In the genomic region with DNA sequence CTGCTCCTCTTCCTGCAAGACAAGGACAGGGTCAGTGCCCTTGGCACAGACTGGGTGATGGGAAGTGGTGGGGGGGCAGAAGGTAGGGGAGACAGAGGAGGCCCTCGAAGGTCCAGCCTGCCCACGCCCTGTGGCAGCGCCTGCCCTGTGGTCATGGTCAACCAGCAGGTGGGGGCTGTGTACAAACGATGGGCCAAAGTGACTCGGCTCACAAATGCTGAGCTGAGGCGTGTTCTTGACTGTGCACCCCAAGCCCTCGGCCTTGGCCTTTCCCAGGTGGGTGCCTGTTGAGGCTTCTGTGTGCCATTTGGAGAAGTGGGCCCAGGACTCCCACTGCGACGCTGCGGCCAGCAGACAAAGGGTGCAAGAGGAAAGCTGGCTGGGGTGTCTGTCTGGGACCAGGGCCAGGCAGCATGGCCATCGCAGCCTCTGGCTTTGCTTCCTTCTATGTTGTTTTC, we compare ENCODE assay signal across 10 cellular contexts. TPM values are rescaled to one million over a fixed set of nuclear protein-coding genes. Genes with fewer than 3 reads are reported as not detected.
DNase-seq lines count a peak whose midpoint lies in the region; ATAC-seq, FAIRE-seq and TF ChIP-seq lines count a peak whose summit lies in the region.
"Had no signal": no experiment of that assay in that cellular context is flagged by ENCODE, and none has a peak within 500 bp of the region (broad histone marks: within the 10 kb centered on the region; RNA-seq: fewer than 3 reads in every experiment).

No MANE protein-coding gene starts in this region.

- H3K4me1 Mint-ChIP-seq in MCF 10A (ENCODE audit: insufficient read depth, unreplicated experiment): peaks cover 8% of the 10 kb centered on the region

- TF ChIP-seq EP300 in A549 (IDR thresholded peaks at IDR 0.05): no peak

- TF ChIP-seq CTCF in A549 (IDR thresholded peaks at IDR 0.05) (0 out of 3 replicates have a peak, but pooled peaks have one; percentile 7), MCF 10A (IDR thresholded peaks at IDR 0.05; ENCODE audit: unreplicated experiment) (no peak)

- CTCF ChIA-PET in A549 (lab: Yijun Ruan, JAX): interaction anchor here (0.6 to 20.1 kb wide), 9 partner anchors 10 to 625 kb away, joined by 3 to 456 read pairs (median 3); a partner anchor contains a TSS
- CTCF ChIA-PET in MCF 10A (lab: Yijun Ruan, JAX): interaction anchor here (1.4 kb wide), 1 partner anchor 26 kb away, joined by 3 read pairs; no protein-coding TSS in a partner anchor

- H3K4me3 ChIP-seq in A549 (no peak overlapping the region), mucosa of rectum (ENCODE audit: low read length in 2 of 2) (no peak overlapping the region)

- H3K36me3 ChIP-seq in mucosa of rectum (ENCODE audit: control insufficient read depth in 2 of 2, insufficient read depth in 2 of 2, low read length in 2 of 2): peaks cover 0 to under 1% of the 10 kb centered on the region in 2 donors

- H3K4me1 ChIP-seq in A549 (peaks cover 19% of the 10 kb centered on the region), mucosa of rectum (ENCODE audit: control insufficient read depth in 2 of 2, insufficient read depth in 2 of 2, low read length in 2 of 2) (peaks cover 9% of the 10 kb centered on the region in 2 donors)

- H3K27me3 ChIP-seq in mucosa of rectum (ENCODE audit: control insufficient read depth in 2 of 2, insufficient read depth in 2 of 2, low read length in 2 of 2): peaks cover 0 to 6% of the 10 kb centered on the region in 2 donors

- BruUV-seq in MCF 10A (replicated peaks; lab: Mats Ljungman, UMichigan): no TSS peak

- H3K27ac ChIP-seq in A549 (peak overlapping the region; percentile 55 to 82), mucosa of rectum (ENCODE audit: low read depth in 2 of 2, low read length in 2 of 2) (peak overlapping the region; percentile 78 to 79)

- TF ChIP-seq RAD21 in A549 (conservative IDR thresholded peaks at IDR 0.05 in 1 of 2, IDR thresholded peaks at IDR 0.05 in 1 of 2): peak in 1 of 2 experiments; percentile 14; a peak in 2 of 5 replicates

- peaks cover 6% of the 10 kb centered on the region for H3K36me3 Mint-ChIP-seq in MCF 10A (ENCODE audit: insufficient read depth, unreplicated experiment)

- TF ChIP-seq POLR2A in A549 (IDR thresholded peaks at IDR 0.05; ENCODE audit: low read length): no peak

- H3K9me3 Mint-ChIP-seq in MCF 10A (ENCODE audit: unreplicated experiment): no peaks in the 10 kb centered on the region

- no peak for FAIRE-seq in A549 (lab: Jason Lieb, UNC)

- peak overlapping the region; percentile 20 for H3K27ac Mint-ChIP-seq in MCF 10A (ENCODE audit: low read depth, unreplicated experiment)

- WGBS in A549 (ENCODE audit: missing lambda C conversion rate): 74% methylated on average over 11 of the region's 11 CpGs

- peak overlapping the region; percentile 52 for H3K4me3 Mint-ChIP-seq in MCF 10A (ENCODE audit: unreplicated experiment)

- POLR2A ChIA-PET in A549 (lab: Yijun Ruan, JAX): interaction anchor here (0.9 kb wide), 2 partner anchors 10 to 16 kb away, joined by 3 to 4 read pairs; no protein-coding TSS in a partner anchor
- POLR2A ChIA-PET in MCF 10A (lab: Yijun Ruan, JAX): interaction anchor here (0.7 to 1.0 kb wide), 2 partner anchors 28 to 253 kb away, joined by 3 read pairs; no protein-coding TSS in a partner anchor

- no peak overlapping the region for H3K9ac ChIP-seq in mucosa of rectum (ENCODE audit: low read depth in 1 of 2, low read length in 2 of 2)

- peak in 1 of 2 experiments; percentile 38 for DNase-seq in A549 (ENCODE audit: low read depth in 1 of 2, low spot score in 1 of 2)
- DNase-seq in MCF 10A (ENCODE audit: unreplicated experiment): peak; percentile 17
- no peak for DNase-seq in DMS53 (lab: John Stamatoyannopoulos, UW)
- DNase-seq in HuH-7 (ENCODE audit: low spot score): no peak
- DNase-seq: activated CD8-positive, alpha-beta memory T cell treated with anti-CD3 and anti-CD28 coated beads, Interleukin-2, amount 50 U/mL, for 4 hours; MV-4-11; SHP77 treated with DMSO at 0.1 percent for 48 hours had no signal

- ATAC-seq in A549: peak; percentile 46 to 74; a peak in 5 of 6 replicates
- no peak for ATAC-seq in HG02588 (IDR thresholded peaks at IDR 0.05; ENCODE audit: unreplicated experiment)

- intact Hi-C loops in MCF 10A (cut with micrococcal nuclease): no loop called here

- peak overlapping the region; percentile 67 for H3K4me2 ChIP-seq in A549

- no peaks in the 10 kb centered on the region for H3K9me3 ChIP-seq in A549
- no peaks in the 10 kb centered on the region for H3K9me3 ChIP-seq in mucosa of rectum (ENCODE audit: control insufficient read depth in 2 of 2, low read length in 2 of 2)

- peaks cover 9% of the 10 kb centered on the region for H3K27me3 Mint-ChIP-seq in MCF 10A (ENCODE audit: insufficient read depth, unreplicated experiment)

TF ChIP-seq in A549, 52 proteins besides CTCF, POLR2A, EP300 and RAD21:
- TF ChIP-seq FOSL2 (IDR thresholded peaks at IDR 0.05): no peak
- peak; percentile 12; the same call in 1 of the 2 replicates for TF ChIP-seq FOSL2 (CRISPR knock-in tag; IDR thresholded peaks at IDR 0.05)
- TF ChIP-seq, protein P1, sequence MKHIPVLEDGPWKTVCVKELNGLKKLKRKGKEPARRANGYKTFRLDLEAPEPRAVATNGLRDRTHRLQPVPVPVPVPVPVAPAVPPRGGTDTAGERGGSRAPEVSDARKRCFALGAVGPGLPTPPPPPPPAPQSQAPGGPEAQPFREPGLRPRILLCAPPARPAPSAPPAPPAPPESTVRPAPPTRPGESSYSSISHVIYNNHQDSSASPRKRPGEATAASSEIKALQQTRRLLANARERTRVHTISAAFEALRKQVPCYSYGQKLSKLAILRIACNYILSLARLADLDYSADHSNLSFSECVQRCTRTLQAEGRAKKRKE (CRISPR knock-in tag; IDR thresholded peaks at IDR 0.05; ENCODE audit: low read depth): 0 out of 2 replicates have a peak, but pooled peaks have one; percentile 24
- 0 out of 5 replicates have a peak, but pooled peaks of 1 of the 2 experiments have one; percentile 8 for TF ChIP-seq JUN (IDR thresholded peaks at IDR 0.05)
- TF ChIP-seq HOXB5 (CRISPR knock-in tag; IDR thresholded peaks at IDR 0.05): 0 out of 2 replicates have a peak, but pooled peaks have one; percentile 21
- TF ChIP-seq CBX2 (IDR thresholded peaks at IDR 0.05; ENCODE audit: borderline replicate concordance, low read depth): no peak

RNA-seq across cellular contexts. Expression of a gene that starts 22.6 kb away (rescaled TPM):
- polyA plus RNA-seq in A549 (2011; rRNA removed) (47.8 and 80.1 TPM in 2 replicates), A549 (2017; fragmentation: RNase III; extraction: RNeasy Plus Mini Kit Qiagen cat#74134 plus additional on column Dnase treatment) (48.6 to 59.2 TPM (median 57.2 TPM) in 3 replicates)
- polyA plus RNA-seq in A549 (2012; cell fraction: cytosol; rRNA removed): 23.0 and 30.3 TPM in 2 replicates
- 7.5 and 12.8 TPM in 2 replicates for polyA plus RNA-seq in A549 (2012; cell fraction: nucleus; rRNA removed)
- polyA minus RNA-seq in A549 (2011; rRNA and poly(A)+ RNA removed): 20.3 and 22.2 TPM in 2 replicates
- total RNA-seq in MCF 10A (2022): 33.6 and 35.1 TPM in 2 replicates

RNA-seq across cellular contexts. Expression of a gene that starts 38.2 kb away (rescaled TPM):
- polyA plus RNA-seq in A549 (2011; rRNA removed) (17.5 and 23.0 TPM in 2 replicates), A549 (2017; fragmentation: RNase III; extraction: RNeasy Plus Mini Kit Qiagen cat#74134 plus additional on column Dnase treatment) (44.5 to 55.3 TPM (median 53.3 TPM) in 3 replicates)
- 29.8 and 31.6 TPM in 2 replicates for polyA plus RNA-seq in A549 (2012; cell fraction: cytosol; rRNA removed)
- polyA plus RNA-seq in A549 (2012; cell fraction: nucleus; rRNA removed): 38.6 and 43.7 TPM in 2 replicates
- 16.0 and 23.1 TPM in 2 replicates for polyA minus RNA-seq in A549 (2011; rRNA and poly(A)+ RNA removed)
- 29.4 and 45.8 TPM in 2 replicates for total RNA-seq in MCF 10A (2022)

RNA-seq across cellular contexts. Expression of a gene that starts 38.4 kb away (rescaled TPM):
- 120 and 138 TPM in 2 replicates for polyA plus RNA-seq in A549 (2011; rRNA removed)
- 59.6 and 69.2 TPM in 2 replicates for polyA plus RNA-seq in A549 (2012; cell fraction: cytosol; rRNA removed)
- polyA plus RNA-seq in A549 (2012; cell fraction: nucleus; rRNA removed): 52.8 and 61.7 TPM in 2 replicates
- 64.6 to 67.2 TPM (median 64.9 TPM) in 3 replicates for polyA plus RNA-seq in A549 (2017; fragmentation: RNase III; extraction: RNeasy Plus Mini Kit Qiagen cat#74134 plus additional on column Dnase treatment)
- polyA minus RNA-seq in A549 (2011; rRNA and poly(A)+ RNA removed): 22.2 and 33.0 TPM in 2 replicates
- 35.1 and 37.1 TPM in 2 replicates for total RNA-seq in MCF 10A (2022)

RNA-seq across cellular contexts. Expression of a gene that starts 44.6 kb away (rescaled TPM):
- polyA plus RNA-seq in A549 (2011; rRNA removed) (0.63 and 0.72 TPM in 2 replicates), A549 (2017; fragmentation: RNase III; extraction: RNeasy Plus Mini Kit Qiagen cat#74134 plus additional on column Dnase treatment) (0.09 to 0.27 TPM (median 0.09 TPM) in 3 replicates)
- 0.08 and 0.25 TPM in 2 replicates for polyA plus RNA-seq in A549 (2012; cell fraction: cytosol; rRNA removed)
- polyA plus RNA-seq in A549 (2012; cell fraction: nucleus; rRNA removed): 0.05 and 0.11 TPM in 2 replicates
- polyA minus RNA-seq in A549 (2011; rRNA and poly(A)+ RNA removed): 0.97 and 1.6 TPM in 2 replicates
- total RNA-seq in MCF 10A (2022): not detected in 2 replicates
- total RNA-seq: A673 had no signal

RNA-seq across cellular contexts. Expression of a gene that starts 48.9 kb away (rescaled TPM):
- polyA plus RNA-seq in A549 (2011; rRNA removed) (348 and 412 TPM in 2 replicates), A549 (2017; fragmentation: RNase III; extraction: RNeasy Plus Mini Kit Qiagen cat#74134 plus additional on column Dnase treatment) (338 to 342 TPM (median 340 TPM) in 3 replicates)
- 457 and 705 TPM in 2 replicates for polyA plus RNA-seq in A549 (2012; cell fraction: cytosol; rRNA removed)
- polyA plus RNA-seq in A549 (2012; cell fraction: nucleus; rRNA removed): 1,115 and 2,236 TPM in 2 replicates
- polyA minus RNA-seq in A549 (2011; rRNA and poly(A)+ RNA removed): 111 and 119 TPM in 2 replicates
- 161 and 168 TPM in 2 replicates for total RNA-seq in MCF 10A (2022)
